23 cellular contexts compared by ENCODE assay signal in genomic region chr19:55078996-55079395, GRCh38. TPM values are rescaled to one million over a fixed set of nuclear protein-coding genes. Genes with fewer than 3 reads are reported as not detected.
DNase-seq lines count a peak whose midpoint lies in the region; ATAC-seq and TF ChIP-seq lines count a peak whose summit lies in the region.
"Had no signal": no experiment of that assay in that cellular context is flagged by ENCODE, and none has a peak within 500 bp of the region (broad histone marks: within the 10 kb centered on the region; RNA-seq: fewer than 3 reads in every experiment).

No MANE protein-coding gene starts in this region.

- no peaks in the 10 kb centered on the region for H3K9me3 ChIP-seq in CD8-positive, alpha-beta memory T cell (ENCODE audit: low read length)
- no peaks in the 10 kb centered on the region for H3K9me3 ChIP-seq in HAP-1
- no peaks in the 10 kb centered on the region for H3K9me3 ChIP-seq in PC-9 (ENCODE audit: insufficient read depth, low read depth)
- H3K9me3 ChIP-seq in left ventricle myocardium inferior (replicated peaks): no peaks in the 10 kb centered on the region
- H3K9me3 ChIP-seq: lower lobe of right lung, thoracic aorta had no signal

- H3F3A ChIP-seq in PC-9 (ENCODE audit: insufficient read depth, low read depth): peaks cover 66% of the 10 kb centered on the region

- TF ChIP-seq CTCF in 22Rv1 (IDR thresholded peaks at IDR 0.05) (no peak), PC-9 (conservative IDR thresholded peaks at IDR 0.05) (no peak), left ventricle myocardium inferior (IDR thresholded peaks at IDR 0.05; ENCODE audit: borderline replicate concordance) (no peak)

- H3K27ac ChIP-seq in 22Rv1 (peak overlapping the region; percentile 95), PC-9 (no peak overlapping the region), left ventricle myocardium inferior (replicated peaks) (no peak overlapping the region)
- no peak overlapping the region for H3K27ac ChIP-seq in CD8-positive, alpha-beta memory T cell (ENCODE audit: low read depth, low read length)
- H3K27ac ChIP-seq: brain microvascular endothelial cell, GM23248, KMS-11, lower lobe of right lung, parathyroid adenoma, thoracic aorta had no signal

- H4K20me1 ChIP-seq in PC-9 (ENCODE audit: insufficient read depth): peaks cover 3% of the 10 kb centered on the region; the same call in 1 of the 2 replicates

- DNase-seq in CD8-positive, alpha-beta memory T cell: no peak
- no peak for DNase-seq in activated naive CD8-positive, alpha-beta T cell treated with anti-CD3 and anti-CD28 coated beads, Interleukin-2, amount 10 ng/mL, durations not matched to agents 7 days and 5 days
- DNase-seq in memory B cell (ENCODE audit: low spot score in 2 of 2) (no peak), HAP-1 (ENCODE audit: low spot score in 2 of 2) (no peak), PC-9 (no peak), left ventricle myocardium inferior (no peak)
- DNase-seq: activated CD4-positive, CD25-positive, alpha-beta regulatory T cell; activated CD8-positive, alpha-beta memory T cell treated with anti-CD3 and anti-CD28 coated beads for 24 hours; activated T-cell treated with anti-CD3 and anti-CD28 coated beads, Interleukin-2, amount 50 U/mL, for 48 hours; brain microvascular endothelial cell; DMS79 treated with DMSO at 0.1 percent for 48 hours; GM23248; lower lobe of right lung; NCI-H2029; PC-3 had no signal

- H3K9me3 Mint-ChIP-seq in CD8-positive, alpha-beta memory T cell: peaks cover 0 to 5% (median 0%) of the 10 kb centered on the region in 5 donors
- no peaks in the 10 kb centered on the region for H3K9me3 Mint-ChIP-seq in activated naive CD8-positive, alpha-beta T cell treated with anti-CD3 and anti-CD28 coated beads, Interleukin-2, amount 10 ng/mL, durations not matched to agents 7 days and 5 days
- peaks cover 5% of the 10 kb centered on the region for H3K9me3 Mint-ChIP-seq in memory B cell

- no peak for ATAC-seq in activated naive CD8-positive, alpha-beta T cell treated with anti-CD3 and anti-CD28 coated beads, Interleukin-2, amount 10 ng/mL, durations not matched to agents 7 days and 5 days (ENCODE audit: low read depth)
- ATAC-seq in memory B cell (ENCODE audit: low read depth): no peak
- no peak for ATAC-seq in GM18517 (IDR thresholded peaks at IDR 0.05; ENCODE audit: unreplicated experiment)
- ATAC-seq: lower lobe of right lung, PC-3, sciatic nerve had no signal

- H2AFZ ChIP-seq in PC-9: no peak overlapping the region
- H2AFZ ChIP-seq: GM23248, parathyroid adenoma had no signal

- POLR2A ChIA-PET in CD8-positive, alpha-beta memory T cell (lab: Charles Lee): no interaction called here
- POLR2A ChIA-PET in activated naive CD8-positive, alpha-beta T cell treated with anti-CD3 and anti-CD28 coated beads, Interleukin-2, amount 10 ng/mL, durations not matched to agents 7 days and 5 days (lab: Charles Lee): no interaction called here
- POLR2A ChIA-PET in PC-9 (lab: Charles Lee; ENCODE audit: unreplicated experiment): interaction anchor here (0.7 kb wide), 1 partner anchor 676 kb away, joined by 3 read pairs; no protein-coding TSS in a partner anchor

- peaks cover 28% of the 10 kb centered on the region for H3K4me1 ChIP-seq in CD8-positive, alpha-beta memory T cell (ENCODE audit: insufficient read depth, low read length)
- H3K4me1 ChIP-seq in HAP-1 (peaks cover 14% of the 10 kb centered on the region), PC-9 (replicated peaks; ENCODE audit: insufficient read depth) (peaks cover 18% of the 10 kb centered on the region), left ventricle myocardium inferior (peaks cover 28% of the 10 kb centered on the region)

- H3K27me3 ChIP-seq in CD8-positive, alpha-beta memory T cell (ENCODE audit: insufficient read depth, low read length, poor library complexity, severe bottlenecking): peaks cover 23% of the 10 kb centered on the region
- no peaks in the 10 kb centered on the region; the same call in 1 of the 2 replicates for H3K27me3 ChIP-seq in HAP-1 (ENCODE audit: low read depth)
- H3K27me3 ChIP-seq in PC-9 (ENCODE audit: insufficient read depth, low read depth): no peaks in the 10 kb centered on the region
- peaks cover 92% of the 10 kb centered on the region for H3K27me3 ChIP-seq in left ventricle myocardium inferior (ENCODE audit: low read depth)

- peaks cover 16 to 34% (median 22%) of the 10 kb centered on the region in 3 donors for H3K4me1 Mint-ChIP-seq in CD8-positive, alpha-beta memory T cell
- peaks cover 11% of the 10 kb centered on the region for H3K4me1 Mint-ChIP-seq in activated naive CD8-positive, alpha-beta T cell treated with anti-CD3 and anti-CD28 coated beads, Interleukin-2, amount 10 ng/mL, durations not matched to agents 7 days and 5 days
- H3K4me1 Mint-ChIP-seq in memory B cell: peaks cover 22% of the 10 kb centered on the region

- H3K4me2 ChIP-seq in PC-9: no peak overlapping the region

- intact Hi-C loops in PC-9 (cut with micrococcal nuclease; ENCODE audit: unreplicated experiment): no loop called here
- intact Hi-C loops in left ventricle myocardium inferior (cut with micrococcal nuclease): no loop called here

- peaks cover 45 to 67% of the 10 kb centered on the region in 2 donors for H3K27me3 Mint-ChIP-seq in CD8-positive, alpha-beta memory T cell
- peaks cover 27% of the 10 kb centered on the region for H3K27me3 Mint-ChIP-seq in activated naive CD8-positive, alpha-beta T cell treated with anti-CD3 and anti-CD28 coated beads, Interleukin-2, amount 10 ng/mL, durations not matched to agents 7 days and 5 days
- peaks cover 55% of the 10 kb centered on the region for H3K27me3 Mint-ChIP-seq in memory B cell

- H3K9me2 ChIP-seq in PC-9 (ENCODE audit: insufficient read depth): no peaks in the 10 kb centered on the region

- in situ Hi-C loops in HAP-1 (cut with MboI; ENCODE audit: low sequenced_read_pairs): no loop called here

- H3K36me3 Mint-ChIP-seq in CD8-positive, alpha-beta memory T cell: no peaks in the 10 kb centered on the region
- H3K36me3 Mint-ChIP-seq in activated naive CD8-positive, alpha-beta T cell treated with anti-CD3 and anti-CD28 coated beads, Interleukin-2, amount 10 ng/mL, durations not matched to agents 7 days and 5 days: peaks cover 4% of the 10 kb centered on the region
- peaks cover 3% of the 10 kb centered on the region for H3K36me3 Mint-ChIP-seq in memory B cell

- peak overlapping the region in 6 of 7 donors; percentile 15 to 71 (median 46) for H3K4me3 Mint-ChIP-seq in CD8-positive, alpha-beta memory T cell
- peak overlapping the region; percentile 6 for H3K4me3 Mint-ChIP-seq in activated naive CD8-positive, alpha-beta T cell treated with anti-CD3 and anti-CD28 coated beads, Interleukin-2, amount 10 ng/mL, durations not matched to agents 7 days and 5 days
- peak overlapping the region; percentile 21 for H3K4me3 Mint-ChIP-seq in memory B cell

- CTCF ChIA-PET in CD8-positive, alpha-beta memory T cell (lab: Charles Lee): no interaction called here
- CTCF ChIA-PET in PC-9 (lab: Charles Lee): no interaction called here

- H3K36me3 ChIP-seq in CD8-positive, alpha-beta memory T cell (ENCODE audit: insufficient read depth, low read length): no peaks in the 10 kb centered on the region
- H3K36me3 ChIP-seq in HAP-1 (replicated peaks): no peaks in the 10 kb centered on the region
- peaks cover 10% of the 10 kb centered on the region; the same call in 1 of the 2 replicates for H3K36me3 ChIP-seq in PC-9 (ENCODE audit: low read depth)
- H3K36me3 ChIP-seq in left ventricle myocardium inferior: no peaks in the 10 kb centered on the region
- H3K36me3 ChIP-seq: brain microvascular endothelial cell, lower lobe of right lung, thoracic aorta had no signal

- no TSS peak for BruUV-seq in PC-9 (replicated peaks; lab: Mats Ljungman, UMichigan)

- H3K4me3 ChIP-seq in CD8-positive, alpha-beta memory T cell (ENCODE audit: low read length): no peak overlapping the region
- H3K4me3 ChIP-seq in HAP-1 (no peak overlapping the region), PC-9 (no peak overlapping the region), left ventricle myocardium inferior (no peak overlapping the region)
- H3K4me3 ChIP-seq: GM23248, lower lobe of right lung, thoracic aorta had no signal

- peaks cover 10% of the 10 kb centered on the region; the same call in 1 of the 2 replicates for H3K79me2 ChIP-seq in PC-9 (ENCODE audit: low read depth)

- H3K27ac Mint-ChIP-seq in CD8-positive, alpha-beta memory T cell: no peak overlapping the region
- H3K27ac Mint-ChIP-seq in activated naive CD8-positive, alpha-beta T cell treated with anti-CD3 and anti-CD28 coated beads, Interleukin-2, amount 10 ng/mL, durations not matched to agents 7 days and 5 days: peak overlapping the region; percentile 45
- H3K27ac Mint-ChIP-seq in memory B cell: no peak overlapping the region

RNA-seq across cellular contexts. Expression of gene EPS8L1, which starts 3.3 kb away (rescaled TPM):
- total RNA-seq in CD8-positive, alpha-beta memory T cell: under 1 TPM; 0.27 to 0.74 TPM
- polyA plus RNA-seq in CD8-positive, alpha-beta memory T cell: 0.28 TPM
- 1 to 10 TPM; 5.1 to 7.6 TPM for total RNA-seq in activated naive CD8-positive, alpha-beta T cell treated with anti-CD3 and anti-CD28 coated beads, Interleukin-2, amount 10 ng/mL, durations not matched to agents 7 days and 5 days
- total RNA-seq in PC-9 (2021): 111 and 162 TPM in 2 replicates
- total RNA-seq in left ventricle myocardium inferior: 0.88 TPM

RNA-seq across cellular contexts. Expression of gene RDH13, which starts 16.0 kb away (rescaled TPM):
- 10 to 100 TPM; 21.4 to 22.2 TPM for total RNA-seq in CD8-positive, alpha-beta memory T cell
- polyA plus RNA-seq in CD8-positive, alpha-beta memory T cell: 15.8 TPM
- 10 to 100 TPM; 25.9 to 28.6 TPM for total RNA-seq in activated naive CD8-positive, alpha-beta T cell treated with anti-CD3 and anti-CD28 coated beads, Interleukin-2, amount 10 ng/mL, durations not matched to agents 7 days and 5 days
- total RNA-seq in PC-9 (2021) (39.8 and 42.1 TPM in 2 replicates), left ventricle myocardium inferior (53.8 TPM)

RNA-seq across cellular contexts. Expression of gene PPP1R12C, which starts 38.4 kb away (rescaled TPM):
- 10 to 100 TPM; 95.4 to 98.3 TPM for total RNA-seq in CD8-positive, alpha-beta memory T cell
- polyA plus RNA-seq in CD8-positive, alpha-beta memory T cell: 7.7 TPM
- 100 to 1,000 TPM; 147 to 157 TPM for total RNA-seq in activated naive CD8-positive, alpha-beta T cell treated with anti-CD3 and anti-CD28 coated beads, Interleukin-2, amount 10 ng/mL, durations not matched to agents 7 days and 5 days
- total RNA-seq in PC-9 (2021) (110 and 114 TPM in 2 replicates), left ventricle myocardium inferior (228 TPM)

RNA-seq across cellular contexts. Expression of gene GP6, which starts 40.9 kb away (rescaled TPM):
- not detected for total RNA-seq in CD8-positive, alpha-beta memory T cell
- 0.21 TPM for polyA plus RNA-seq in CD8-positive, alpha-beta memory T cell
- under 1 TPM in 1 of 2 experiments, not detected in 1; 0.25 TPM for total RNA-seq in activated naive CD8-positive, alpha-beta T cell treated with anti-CD3 and anti-CD28 coated beads, Interleukin-2, amount 10 ng/mL, durations not matched to agents 7 days and 5 days
- 0.76 and 1.3 TPM in 2 replicates for total RNA-seq in PC-9 (2021)
- total RNA-seq in left ventricle myocardium inferior: 0.30 TPM
- total RNA-seq: fibroblast of villous mesenchyme, GM23248, SK-MEL-5, thoracic aorta had no signal
- polyA plus RNA-seq: GM23248 had no signal

Comparison
In these comparisons a context has a peak if more than half of its experiments do, and no peak if none do; other contexts are left out.
1. RNA of gene EPS8L1, which starts 3.3 kb away (total RNA-seq): 111 to 162 TPM in PC-9; 5.1 to 7.6 TPM in activated naive CD8-positive, alpha-beta T cell treated with anti-CD3 and anti-CD28 coated beads, Interleukin-2, amount 10 ng/mL, durations not matched to agents 7 days and 5 days, 0.88 TPM in left ventricle myocardium inferior (single experiment) and 0.27 to 0.74 TPM in CD8-positive, alpha-beta memory T cell; every median in the first group is over 10 times any median in the second.
2. Peak in every context shown above with its lines, with median percentiles within 50 percentile points of each other: H3K4me3 Mint-ChIP-seq.